Comparison of ENCODE assay signal across 8 cellular contexts in genomic region chr1:181664543-181664942, GRCh38.
"Had no signal": no experiment of that assay in that cellular context is flagged by ENCODE, and none has a peak within 500 bp of the region (broad histone marks: within the 10 kb centered on the region; RNA-seq: fewer than 3 reads in every experiment).

No MANE protein-coding gene starts in this region.

- ATAC-seq: GM12878 had no signal

- DNase-seq: GDM1, GF-D8 had no signal

- FAIRE-seq: G401.6, GM12878, GM12891, GM12892, GM18507, GM19239 had no signal
